8 cellular contexts compared by ENCODE assay signal in genomic region chr9:127877566-127877998, GRCh38. TPM values are rescaled to one million over a fixed set of nuclear protein-coding genes. Genes with fewer than 3 reads are reported as not detected.
DNase-seq lines count a peak whose midpoint lies in the region; ATAC-seq, FAIRE-seq and TF ChIP-seq lines count a peak whose summit lies in the region.

Gene AK1 (minus strand): TSS chr9:127877675. CDS start chr9:127874617, 3,058 bp downstream.

- in situ Hi-C loops in K562 (cut with MboI), result loop anchor here (5.0 to 10.0 kb wide), 3 partner anchors 35 to 375 kb away; no protein-coding TSS in a partner anchor

- peak within 1 kb of the TSS; percentile 65 for H3K27ac ChIP-seq in K562 (ENCODE audit: extremely low read depth, low read depth, low read length)

- peak within 1 kb of the TSS; percentile 90 for H3K27ac Mint-ChIP-seq in progenitor cell of endocrine pancreas

- peaks cover 19 to 54% of the 10 kb centered on the region in 2 experiments; a peak in 4 of 5 replicates for H3K4me1 ChIP-seq in K562 (replicated peaks in 1 of 2; ENCODE audit: control insufficient read depth in 2 of 2, insufficient read depth in 2 of 2, low read length in 2 of 2)

- peak within 1 kb of the TSS; percentile 46 for H3K4me3 ChIP-seq in K562

- H3K4me3 Mint-ChIP-seq in progenitor cell of endocrine pancreas (ENCODE audit: low read depth), result peak within 1 kb of the TSS; percentile 81

- H3K9me3 ChIP-seq in K562 (replicated peaks; ENCODE audit: control insufficient read depth, insufficient read depth, low read depth, low read length), result no peaks in the 10 kb centered on the region

- peak within 1 kb of the TSS; percentile 72 to 94 for H3K9ac ChIP-seq in K562 (ENCODE audit: insufficient read depth in 1 of 2, low read depth in 2 of 2, low read length in 2 of 2)

- TF ChIP-seq CTCF in K562 (IDR thresholded peaks at IDR 0.05 in 2 of 3, conservative IDR thresholded peaks at IDR 0.05 in 1 of 3; ENCODE audit: insufficient read depth in 2 of 3, low read depth in 1 of 3, low read length in 3 of 3) (no peak), progenitor cell of endocrine pancreas (IDR thresholded peaks at IDR 0.05; ENCODE audit: unreplicated experiment) (no peak)

- peak; percentile 85 for ATAC-seq in K562
- ATAC-seq in HG02759 (IDR thresholded peaks at IDR 0.05; ENCODE audit: unreplicated experiment), result no peak

- H3K36me3 ChIP-seq in K562 (ENCODE audit: control insufficient read depth, insufficient read depth, low read length), result no peaks in the 10 kb centered on the region; the same call in 2 of the 3 replicates

- intact Hi-C loops in K562 (cut with micrococcal nuclease), result loop anchor here (10.0 kb wide), 1 partner anchor 283 kb away; no protein-coding TSS in a partner anchor

- TF ChIP-seq RAD21 in K562 (CRISPR knock-in tag; conservative IDR thresholded peaks at IDR 0.05 in 1 of 2, IDR thresholded peaks at IDR 0.05 in 1 of 2), result no peak

- no peaks in the 10 kb centered on the region for H4K20me1 ChIP-seq in K562 (replicated peaks; ENCODE audit: control insufficient read depth, insufficient read depth, low read length)

- peaks cover 12% of the 10 kb centered on the region; the same call in 2 of the 3 replicates for H3K79me2 ChIP-seq in K562 (ENCODE audit: control insufficient read depth, insufficient read depth, low read length)

- no peak for TF ChIP-seq EP300 in K562 (IDR thresholded peaks at IDR 0.05; ENCODE audit: low read length)

- BruUV-seq in K562 (replicated peaks; lab: Mats Ljungman, UMichigan), result no TSS peak

- peak within 1 kb of the TSS; percentile 91 for H2AFZ ChIP-seq in K562 (ENCODE audit: low read depth, low read length)

- peak; percentile 40 for DNase-seq in NCI-H1436 (lab: John Stamatoyannopoulos, UW)
- no peak for DNase-seq in NCI-H1436 treated with DMSO at 0.1 percent for 48 hours (lab: John Stamatoyannopoulos, UW)
- DNase-seq in NCI-H226, result peak; percentile 41
- DNase-seq in K562 (ENCODE audit: extremely low read depth in 1 of 4, low spot score in 3 of 4), result peak; percentile 68 to 82 (median 80)
- peak in 50 of 51 donors; percentile 44 to 90 (median 80) for DNase-seq in hypothalamus (lab: John Stamatoyannopoulos, UW)
- peak; percentile 61 for DNase-seq in progenitor cell of endocrine pancreas (ENCODE audit: low spot score, unreplicated experiment)
- DNase-seq in stimulated activated CD4-positive, alpha-beta T cell treated with anti-CD3 and anti-CD28 coated beads, Interleukin-2, amount 100 ng/mL, for 48 hours, result no peak

- CTCF ChIA-PET in K562 (lab: Yijun Ruan, JAX; ENCODE audit: low intra/inter-chr PET ratio), result no interaction called here

- FAIRE-seq in K562 (lab: Jason Lieb, UNC), result peak; percentile 19

- no peaks in the 10 kb centered on the region for H3K36me3 Mint-ChIP-seq in progenitor cell of endocrine pancreas (ENCODE audit: insufficient read depth)

- 0% methylated on average over 12 of the region's 44 CpGs for WGBS in K562 (ENCODE audit: insufficient coverage, low coverage, missing lambda C conversion rate)

- H3K27me3 ChIP-seq in K562 (ENCODE audit: control insufficient read depth in 2 of 2, insufficient read depth in 2 of 2, low read length in 2 of 2), result no peaks in the 10 kb centered on the region

- H3K9me1 ChIP-seq in K562 (ENCODE audit: control insufficient read depth, insufficient read depth, low read length), result no peaks in the 10 kb centered on the region

- POLR2A ChIA-PET in K562 (lab: Yijun Ruan, JAX), result interaction anchor here (0.6 to 1.5 kb wide), 6 partner anchors 10 to 107 kb away, joined by 3 to 5 read pairs (median 4); no protein-coding TSS in a partner anchor

- no peaks in the 10 kb centered on the region for H3K27me3 Mint-ChIP-seq in progenitor cell of endocrine pancreas

- peaks cover 2% of the 10 kb centered on the region for H3K4me1 Mint-ChIP-seq in progenitor cell of endocrine pancreas (ENCODE audit: low read depth)

- H3K9me3 Mint-ChIP-seq in progenitor cell of endocrine pancreas (ENCODE audit: low read depth), result no peaks in the 10 kb centered on the region

- TF ChIP-seq POLR2A in K562 (conservative IDR thresholded peaks at IDR 0.05), result peak; percentile 55; the same call in 1 of the 2 replicates

- peak within 1 kb of the TSS; percentile 80 for H3K4me2 ChIP-seq in K562 (ENCODE audit: insufficient read depth, low read length)

TF ChIP-seq in K562, 482 proteins besides CTCF, POLR2A, EP300 and RAD21 (continues in another document):
- TF ChIP-seq SAFB (IDR thresholded peaks at IDR 0.05; ENCODE audit: borderline replicate concordance, low read depth, low read length) (0 out of 2 replicates have a peak, but pooled peaks have one; percentile 13), MTA3 (IDR thresholded peaks at IDR 0.05; ENCODE audit: borderline replicate concordance) (peak; percentile 92), XRCC4 (IDR thresholded peaks at IDR 0.05; ENCODE audit: extremely low read depth, insufficient read depth, insufficient read length) (no peak), ZBTB11 (CRISPR knock-in tag; IDR thresholded peaks at IDR 0.05) (peak in 1 of 3 experiments; percentile 49; a peak in 2 of 6 replicates), HMGN3 (IDR thresholded peaks at IDR 0.05; ENCODE audit: borderline replicate concordance, extremely low read depth, insufficient read length, low read depth, low read length) (peak; percentile 86), SRF (CRISPR knock-in tag; IDR thresholded peaks at IDR 0.05) (peak in 1 of 2 experiments; percentile 50; a peak in 1 of 4 replicates), ZNF143 (CRISPR knock-in tag; IDR thresholded peaks at IDR 0.05) (peak; percentile 78), RB1 (IDR thresholded peaks at IDR 0.05; ENCODE audit: low read depth) (peak; percentile 60; the same call in 1 of the 2 replicates), SAP30 (IDR thresholded peaks at IDR 0.05; ENCODE audit: borderline replicate concordance, insufficient read depth, low read depth, low read length, poor library complexity, severe bottlenecking) (peak; percentile 25), ZNF449 (CRISPR knock-in tag; IDR thresholded peaks at IDR 0.05) (no peak)

RNA-seq across cellular contexts. Expression of gene AK1, which starts in this region (rescaled TPM):
- 1.9 and 7.3 TPM in 2 replicates for total RNA-seq in K562 (2011; cell fraction: chromatin; rRNA removed; ENCODE audit: low replicate concordance)
- total RNA-seq in K562 (2011; cell fraction: nucleolus; rRNA removed), result 7.1 and 11.2 TPM in 2 replicates
- total RNA-seq in K562 (2011; cell fraction: nucleoplasm; rRNA removed), result 3.7 and 5.5 TPM in 2 replicates
- total RNA-seq in K562 (2014; rRNA removed), result 33.2 and 56.5 TPM in 2 replicates
- total RNA-seq in K562 (2014; rRNA removed; fragmentation: Illumina TruSeq; extraction: Trizol), result 15.1 and 22.6 TPM in 2 replicates
- total RNA-seq in K562 (2015; rRNA removed; fragmentation: Illumina TruSeq; extraction: Trizol), result 38.7 and 39.0 TPM in 2 replicates
- total RNA-seq in K562 (2021), result 67.6 and 71.8 TPM in 2 replicates
- polyA plus RNA-seq in K562 (2011; rRNA removed), result 37.2 and 44.6 TPM in 2 replicates
- polyA plus RNA-seq in K562 (2011; cell fraction: cytosol; rRNA removed), result 48.4 and 109 TPM in 2 replicates
- polyA plus RNA-seq in K562 (2011; cell fraction: nucleus; rRNA removed), result 29.2 and 57.2 TPM in 2 replicates
- polyA plus RNA-seq in K562 (2012), result 69.4 and 83.0 TPM in 2 replicates
- polyA plus RNA-seq in K562 (2014; fragmentation: Illumina TruSeq; extraction: Trizol), result 68.8 and 76.7 TPM in 2 replicates
- polyA plus RNA-seq in K562 (2014; fragmentation: Nextera tagmentation; extraction: Ambion mirVana), result 10 to 100 TPM; 10.1 to 38.9 TPM
- 58.1 and 73.2 TPM in 2 replicates for polyA plus RNA-seq in K562 (2014; rRNA removed)
- 10.3 and 14.5 TPM in 2 replicates for polyA minus RNA-seq in K562 (2011; rRNA and poly(A)+ RNA removed)
- 11.4 and 13.5 TPM in 2 replicates for polyA minus RNA-seq in K562 (2011; cell fraction: cytosol; rRNA and poly(A)+ RNA removed)
- 1.2 and 2.1 TPM in 2 replicates for polyA minus RNA-seq in K562 (2011; cell fraction: nucleus; rRNA and poly(A)+ RNA removed)
- total RNA-seq in progenitor cell of endocrine pancreas, result 46.2 and 46.5 TPM in 2 replicates

Comparison
In these comparisons a context has a peak if more than half of its experiments do, and no peak if none do; other contexts are left out.
1. DNase-seq: peak in NCI-H1436 (single experiment), NCI-H226 (single experiment), K562 (4 of 4), hypothalamus (50 of 51) and progenitor cell of endocrine pancreas (single experiment); none in NCI-H1436 treated with DMSO at 0.1 percent for 48 hours (single experiment) and stimulated activated CD4-positive, alpha-beta T cell treated with anti-CD3 and anti-CD28 coated beads, Interleukin-2, amount 100 ng/mL, for 48 hours (0 of 2).